Comparison of ENCODE assay signal across 26 cellular contexts in genomic region chr2:144163592-144163991, GRCh38.
"Had no signal": no experiment of that assay in that cellular context is flagged by ENCODE, and none has a peak within 500 bp of the region (broad histone marks: within the 10 kb centered on the region; RNA-seq: fewer than 3 reads in every experiment).

No MANE protein-coding gene starts in this region.

- H3K27me3 ChIP-seq: pancreas, sigmoid colon, spleen, suprapubic skin, tibial artery, upper lobe of right lung had no signal

- H3K4me3 ChIP-seq: left ventricle myocardium inferior, lung, pancreas, prostate gland, sigmoid colon, spleen, suprapubic skin, thoracic aorta, tibial artery, upper lobe of right lung had no signal

- H3K27ac ChIP-seq: left ventricle myocardium inferior, pancreas, prostate gland, sigmoid colon, spleen, suprapubic skin, thoracic aorta, tibial artery, upper lobe of right lung had no signal

- H3K27me3 Mint-ChIP-seq: naive thymus-derived CD8-positive, alpha-beta T cell; stimulated activated naive CD8-positive, alpha-beta T cell treated with anti-CD3 and anti-CD28 coated beads, Interleukin-15, Interleukin-2, amounts not matched to agents 100 ng/mL and 50 ng/mL, for 24 hours had no signal

- H3K4me3 Mint-ChIP-seq: naive thymus-derived CD8-positive, alpha-beta T cell; nephron; neural crest cell; stimulated activated effector memory CD8-positive, alpha-beta T cell treated with anti-CD3 and anti-CD28 coated beads, Interleukin-12 subunit alpha, Interleukin-12 subunit beta, amount 100 ng/mL, for 72 hours; stimulated activated naive CD8-positive, alpha-beta T cell treated with anti-CD3 and anti-CD28 coated beads, Interleukin-15, Interleukin-2, amounts not matched to agents 100 ng/mL and 50 ng/mL, for 24 hours had no signal

- H3K9me3 ChIP-seq: left ventricle myocardium inferior, pancreas, prostate gland, sigmoid colon, suprapubic skin, thoracic aorta, tibial artery, upper lobe of right lung had no signal

- H3K4me1 Mint-ChIP-seq: neural crest cell had no signal

- FAIRE-seq: urothelium cell line had no signal

- DNase-seq: islet precursor cell; left ventricle myocardium inferior; mesenchymal stem cell; naive thymus-derived CD8-positive, alpha-beta T cell; nucleus accumbens; pancreas; posterior cingulate gyrus; retina; right cardiac atrium; sigmoid colon; small intestine; spleen; stimulated activated CD4-positive, alpha-beta T cell treated with anti-CD3 and anti-CD28 coated beads, Interleukin-4, amount 100 ng/mL, for 24 hours; stimulated activated naive CD4-positive, alpha-beta T cell; tibial artery; trophoblast cell; upper lobe of right lung had no signal

- H3K36me3 ChIP-seq: left ventricle myocardium inferior, pancreas, prostate gland, sigmoid colon, spleen, suprapubic skin, thoracic aorta, tibial artery, upper lobe of right lung had no signal

- H3K27ac Mint-ChIP-seq: naive thymus-derived CD8-positive, alpha-beta T cell; nephron; stimulated activated effector memory CD8-positive, alpha-beta T cell treated with anti-CD3 and anti-CD28 coated beads, Interleukin-12 subunit alpha, Interleukin-12 subunit beta, amount 100 ng/mL, for 72 hours had no signal

- H3K36me3 Mint-ChIP-seq: naive thymus-derived CD8-positive, alpha-beta T cell had no signal

- H3K4me1 ChIP-seq: left ventricle myocardium inferior, pancreas, prostate gland, sigmoid colon, spleen, suprapubic skin, tibial artery, upper lobe of right lung had no signal

- H3K9me3 Mint-ChIP-seq: naive thymus-derived CD8-positive, alpha-beta T cell; nephron; neural crest cell; stimulated activated effector memory CD8-positive, alpha-beta T cell treated with anti-CD3 and anti-CD28 coated beads, Interleukin-12 subunit alpha, Interleukin-12 subunit beta, amount 100 ng/mL, for 72 hours; stimulated activated naive CD8-positive, alpha-beta T cell treated with anti-CD3 and anti-CD28 coated beads, Interleukin-15, Interleukin-2, amounts not matched to agents 100 ng/mL and 50 ng/mL, for 24 hours had no signal
